Comparison of ENCODE assay signal across 23 cellular contexts in genomic region chr1:53678507-53678906, GRCh38.
DNase-seq lines count a peak whose midpoint lies in the region; ATAC-seq and TF ChIP-seq lines count a peak whose summit lies in the region.
"Had no signal": no experiment of that assay in that cellular context is flagged by ENCODE, and none has a peak within 500 bp of the region (broad histone marks: within the 10 kb centered on the region; RNA-seq: fewer than 3 reads in every experiment).

No MANE protein-coding gene starts in this region.

- H3K79me2 ChIP-seq in GM23248 (ENCODE audit: insufficient read depth) = no peaks in the 10 kb centered on the region
- H3K79me2 ChIP-seq: parathyroid adenoma had no signal

- peaks cover 50% of the 10 kb centered on the region for H3K27me3 Mint-ChIP-seq in nephron (ENCODE audit: low read depth)
- H3K27me3 Mint-ChIP-seq: CD4-positive, alpha-beta T cell had no signal

- no peaks in the 10 kb centered on the region for H3F3A ChIP-seq in GM23248 (ENCODE audit: insufficient read depth)

- H3K4me1 ChIP-seq in GM23248 (ENCODE audit: insufficient read depth) (no peaks in the 10 kb centered on the region), gastroesophageal sphincter (peaks cover 0 to 14% (median 0%) of the 10 kb centered on the region in 3 donors)
- H3K4me1 ChIP-seq: parathyroid adenoma, right lobe of liver had no signal

- H3K4me3 ChIP-seq in GM23248 = no peak overlapping the region
- H3K4me3 ChIP-seq in gastroesophageal sphincter = no peak overlapping the region
- H3K4me3 ChIP-seq: mucosa of descending colon, right lobe of liver, thoracic aorta had no signal

- no peak overlapping the region for H3K4me2 ChIP-seq in GM23248 (ENCODE audit: unreplicated experiment)

- H3K27ac ChIP-seq in GM23248 (no peak overlapping the region), gastroesophageal sphincter (no peak overlapping the region)
- H3K27ac ChIP-seq: parathyroid adenoma, right lobe of liver, RWPE1, thoracic aorta had no signal

- H3K9ac ChIP-seq in GM23248 = no peak overlapping the region
- H3K9ac ChIP-seq: parathyroid adenoma had no signal

- H3K9me2 ChIP-seq in GM23248 (ENCODE audit: insufficient read depth) = no peaks in the 10 kb centered on the region

- ATAC-seq in gastroesophageal sphincter = no peak
- ATAC-seq: activated naive CD4-positive, alpha-beta T cell treated with anti-CD3 and anti-CD28 coated beads, Interleukin-2, amount 50 U/mL, for 72 hours; mucosa of descending colon; right lobe of liver had no signal

- TF ChIP-seq EP300 in gastroesophageal sphincter (IDR thresholded peaks at IDR 0.05) = no peak

- H3K9me3 Mint-ChIP-seq in nephron = no peaks in the 10 kb centered on the region
- H3K9me3 Mint-ChIP-seq: activated B cell treated with CpG ODN at 0.5 μM for 24 hours; activated naive CD4-positive, alpha-beta T cell treated with anti-CD3 and anti-CD28 coated beads, Interleukin-2, amount 50 U/mL, for 72 hours; activated T-helper 2 cell treated with anti-CD3 and anti-CD28 coated beads, Interferon-gamma antibody, Interleukin-2, Interleukin-4, amounts not matched to agents 10 μg/mL and 5 μg/mL and 100 μg/mL, durations not matched to agents 14 hours and 24 hours and 36 hours; CD4-positive, alpha-beta T cell had no signal

- no peaks in the 10 kb centered on the region for H3K36me3 Mint-ChIP-seq in nephron (ENCODE audit: low read depth)
- H3K36me3 Mint-ChIP-seq: activated naive CD4-positive, alpha-beta T cell treated with anti-CD3 and anti-CD28 coated beads, Interleukin-2, amount 50 U/mL, for 72 hours had no signal

- no peaks in the 10 kb centered on the region for H4K20me1 ChIP-seq in GM23248 (ENCODE audit: insufficient read depth)

- H3K27me3 ChIP-seq in GM23248 (replicated peaks; ENCODE audit: insufficient read depth) (peaks cover 20% of the 10 kb centered on the region; the same call in 1 of the 2 replicates), gastroesophageal sphincter (peaks cover 20% of the 10 kb centered on the region)
- H3K27me3 ChIP-seq: right lobe of liver had no signal

- WGBS in GM23248 (ENCODE audit: low coverage in 1 of 2, low lambda C conversion rate in 2 of 2, missing lambda C conversion rate in 2 of 2), 2 experiments = 57 to 77% methylated on average over 4 of the region's 4 CpGs
- no CpG with 5 or more reads among the region's 4 CpGs for WGBS in gastroesophageal sphincter (ENCODE audit: low coverage in 1 of 2), 2 donors

- H2AFZ ChIP-seq in GM23248 = no peak overlapping the region
- H2AFZ ChIP-seq: parathyroid adenoma had no signal

- TF ChIP-seq CTCF in nephron (IDR thresholded peaks at IDR 0.05; ENCODE audit: unreplicated experiment in 3 of 3) (no peak), gastroesophageal sphincter (IDR thresholded peaks at IDR 0.05) (no peak)

- peak overlapping the region in 2 of 3 experiments; percentile 79 to 86 for H3K27ac Mint-ChIP-seq in nephron
- H3K27ac Mint-ChIP-seq: activated B cell treated with CpG ODN at 0.5 μM for 24 hours; activated naive CD4-positive, alpha-beta T cell treated with anti-CD3 and anti-CD28 coated beads, Interleukin-2, amount 50 U/mL, for 72 hours; activated T-helper 2 cell treated with anti-CD3 and anti-CD28 coated beads, Interferon-gamma antibody, Interleukin-2, Interleukin-4, amounts not matched to agents 10 μg/mL and 5 μg/mL and 100 μg/mL, durations not matched to agents 14 hours and 24 hours and 36 hours; CD4-positive, alpha-beta T cell had no signal

- peaks cover 41% of the 10 kb centered on the region for H3K4me1 Mint-ChIP-seq in nephron

- DNase-seq in GM23248 = peak; percentile 41
- peak; percentile 35 for DNase-seq in NCI-H1694 treated with DMSO at 0.1 percent for 48 hours (lab: John Stamatoyannopoulos, UW)
- peak; percentile 63 for DNase-seq in cerebellum (ENCODE audit: low spot score)
- DNase-seq in Ammon's horn (ENCODE audit: low spot score) = no peak
- DNase-seq in SK-N-DZ (ENCODE audit: low spot score) = no peak
- DNase-seq: activated B cell treated with CpG ODN at 0.5 μM for 24 hours; activated CD4-positive, alpha-beta T cell treated with anti-CD3 and anti-CD28 coated beads, Interleukin-2, amount 50 U/mL, for 4 hours; activated CD8-positive, alpha-beta memory T cell treated with anti-CD3 and anti-CD28 coated beads, Interleukin-2, amount 50 U/mL, for 4 hours; CD4-positive, alpha-beta T cell; foreskin melanocyte; KG1; mucosa of descending colon; NCI-H187 treated with DMSO at 0.1 percent for 48 hours; right lobe of liver; stimulated activated naive CD4-positive, alpha-beta T cell treated with Interleukin-2 at 50 U/mL for 16 hours; T-helper 9 cell had no signal

- no peak for TF ChIP-seq POLR2A in gastroesophageal sphincter (IDR thresholded peaks at IDR 0.05)

- H3K9me3 ChIP-seq in GM23248 (ENCODE audit: low read depth) (no peaks in the 10 kb centered on the region), gastroesophageal sphincter (no peaks in the 10 kb centered on the region)
- H3K9me3 ChIP-seq: mucosa of descending colon, right lobe of liver, thoracic aorta had no signal

- H3K4me3 Mint-ChIP-seq in nephron = no peak overlapping the region
- H3K4me3 Mint-ChIP-seq: activated B cell treated with CpG ODN at 0.5 μM for 24 hours; CD4-positive, alpha-beta T cell had no signal

- no peaks in the 10 kb centered on the region for H3K36me3 ChIP-seq in GM23248 (ENCODE audit: low read depth)
- no peaks in the 10 kb centered on the region for H3K36me3 ChIP-seq in gastroesophageal sphincter
- H3K36me3 ChIP-seq: right lobe of liver, thoracic aorta had no signal

- in situ Hi-C loops in GM23248 (cut with MboI) = no loop called here

Comparison
In these comparisons a context has a peak if more than half of its experiments do, and no peak if none do; other contexts are left out.
1. DNase-seq: peak in GM23248 (single experiment), NCI-H1694 treated with DMSO at 0.1 percent for 48 hours (single experiment) and cerebellum (single experiment); none in Ammon's horn (single experiment) and SK-N-DZ (single experiment).